In genomic region chr6:12882761-12883290, GRCh38 we compare ENCODE assay signal across 14 cellular contexts.
DNase-seq lines count a peak whose midpoint lies in the region; ATAC-seq and TF ChIP-seq lines count a peak whose summit lies in the region.
"Had no signal": no experiment of that assay in that cellular context is flagged by ENCODE, and none has a peak within 500 bp of the region (broad histone marks: within the 10 kb centered on the region; RNA-seq: fewer than 3 reads in every experiment).

No MANE protein-coding gene starts in this region.

- DNase-seq in NCI-H1105 treated with DMSO at 0.1 percent for 48 hours (lab: John Stamatoyannopoulos, UW) (peak; percentile 37), NCI-H1105 (lab: John Stamatoyannopoulos, UW) (no peak), COLO668 (lab: John Stamatoyannopoulos, UW; ENCODE audit: unreplicated experiment) (peak; percentile 19), HEK293T (ENCODE audit: extremely low spot score) (no peak), NCI-H146 treated with DMSO at 0.1 percent for 48 hours (lab: John Stamatoyannopoulos, UW; ENCODE audit: unreplicated experiment) (peak; percentile 20)
- DNase-seq: 8988T; CD4-positive, CD25-positive, alpha-beta regulatory T cell; DND-41; GF-D8; GM23248 had no signal

- CTCF ChIA-PET in HEK293T (lab: Yijun Ruan, JAX) = no interaction called here

- POLR2A ChIA-PET in HEK293T (lab: Yijun Ruan, JAX) = no interaction called here

- ATAC-seq in GM19328 (IDR thresholded peaks at IDR 0.05; ENCODE audit: unreplicated experiment) = no peak
- ATAC-seq in HG02588 (IDR thresholded peaks at IDR 0.05; ENCODE audit: unreplicated experiment) = no peak
- no peak for ATAC-seq in HG03175 (IDR thresholded peaks at IDR 0.05; ENCODE audit: unreplicated experiment)
- ATAC-seq: HCT116 had no signal

TF ChIP-seq in HEK293T, 16 proteins besides CTCF, POLR2A, EP300 and RAD21:
- TF ChIP-seq PKNOX1 (IDR thresholded peaks at IDR 0.05) (peak; percentile 52), BHLHE40 (IDR thresholded peaks at IDR 0.05; ENCODE audit: borderline replicate concordance) (no peak), ARNT (IDR thresholded peaks at IDR 0.05) (no peak)
TF ChIP-seq in HEK293T: peak in this region for 1.

Comparison
In these comparisons a context has a peak if more than half of its experiments do, and no peak if none do; other contexts are left out.
1. DNase-seq: peak in NCI-H1105 treated with DMSO at 0.1 percent for 48 hours (single experiment), COLO668 (single experiment) and NCI-H146 treated with DMSO at 0.1 percent for 48 hours (single experiment); none in NCI-H1105 (single experiment) and HEK293T (single experiment).